16 cellular contexts compared by ENCODE assay signal in genomic region chr1:47417129-47418044, GRCh38. TPM values are rescaled to one million over a fixed set of nuclear protein-coding genes. Genes with fewer than 3 reads are reported as not detected.
A peak's percentile ranks its signal among the peaks of the same experiment; 100 is the strongest.
DNase-seq lines count a peak whose midpoint lies in the region; ATAC-seq and TF ChIP-seq lines count a peak whose summit lies in the region.
"Had no signal": no experiment of that assay in that cellular context is flagged by ENCODE, and none has a peak within 500 bp of the region (broad histone marks: within the 10 kb centered on the region; RNA-seq: fewer than 3 reads in every experiment).

No MANE protein-coding gene starts in this region.

- no peak for TF ChIP-seq CTCF in suprapubic skin (IDR thresholded peaks at IDR 0.05)

- peak overlapping the region; percentile 13 for H3K4me3 Mint-ChIP-seq in activated T-cell treated with anti-CD3 and anti-CD28 coated beads, Interleukin-2, amount 50 U/mL, for 24 hours
- peak overlapping the region; percentile 19 for H3K4me3 Mint-ChIP-seq in activated naive CD8-positive, alpha-beta T cell treated with anti-CD3 and anti-CD28 coated beads, Interleukin-2, amount 50 U/mL, for 24 hours
- peak overlapping the region; percentile 61 for H3K4me3 Mint-ChIP-seq in memory B cell

- peaks cover 53% of the 10 kb centered on the region for H3K27me3 ChIP-seq in suprapubic skin
- H3K27me3 ChIP-seq: right lobe of liver had no signal

- H3K9me3 ChIP-seq in suprapubic skin, result no peaks in the 10 kb centered on the region
- H3K9me3 ChIP-seq: right lobe of liver, thoracic aorta had no signal

- peak; percentile 12 for ATAC-seq in activated naive CD8-positive, alpha-beta T cell treated with anti-CD3 and anti-CD28 coated beads, Interleukin-2, amount 50 U/mL, for 24 hours
- no peak for ATAC-seq in memory B cell (ENCODE audit: low read depth)
- ATAC-seq in HG03457 (IDR thresholded peaks at IDR 0.05; ENCODE audit: unreplicated experiment), result no peak
- ATAC-seq: HepG2, SK-N-SH treated with all-trans-retinoic acid at 6 μM for 48 hours had no signal

- H3K4me3 ChIP-seq in suprapubic skin, result peak overlapping the region; percentile 45
- H3K4me3 ChIP-seq: right lobe of liver had no signal

- no peak for TF ChIP-seq POLR2A in suprapubic skin (IDR thresholded peaks at IDR 0.05)

- TF ChIP-seq EP300 in suprapubic skin (IDR thresholded peaks at IDR 0.05), result no peak

- H3K36me3 Mint-ChIP-seq in activated T-cell treated with anti-CD3 and anti-CD28 coated beads, Interleukin-2, amount 50 U/mL, for 24 hours (ENCODE audit: low read depth), result no peaks in the 10 kb centered on the region
- no peaks in the 10 kb centered on the region for H3K36me3 Mint-ChIP-seq in activated naive CD8-positive, alpha-beta T cell treated with anti-CD3 and anti-CD28 coated beads, Interleukin-2, amount 50 U/mL, for 24 hours (ENCODE audit: low read depth)
- peaks cover 4% of the 10 kb centered on the region for H3K36me3 Mint-ChIP-seq in memory B cell

- no peaks in the 10 kb centered on the region for H3K9me3 Mint-ChIP-seq in activated T-cell treated with anti-CD3 and anti-CD28 coated beads, Interleukin-2, amount 50 U/mL, for 24 hours
- no peaks in the 10 kb centered on the region for H3K9me3 Mint-ChIP-seq in activated naive CD8-positive, alpha-beta T cell treated with anti-CD3 and anti-CD28 coated beads, Interleukin-2, amount 50 U/mL, for 24 hours
- H3K9me3 Mint-ChIP-seq in memory B cell, result no peaks in the 10 kb centered on the region

- no peak for DNase-seq in activated T-cell treated with anti-CD3 and anti-CD28 coated beads, Interleukin-2, amount 50 U/mL, for 24 hours
- DNase-seq in activated T-cell treated with anti-CD3 and anti-CD28 coated beads for 4 hours, result no peak
- DNase-seq in activated naive CD8-positive, alpha-beta T cell treated with anti-CD3 and anti-CD28 coated beads, Interleukin-2, amount 50 U/mL, for 24 hours, result no peak
- no peak for DNase-seq in memory B cell (ENCODE audit: low spot score in 2 of 2)
- DNase-seq in suprapubic skin (ENCODE audit: low spot score in 2 of 2), result no peak
- no peak for DNase-seq in central memory CD4-positive, alpha-beta T cell
- no peak for DNase-seq in stimulated activated CD8-positive, alpha-beta memory T cell treated with anti-CD3 and anti-CD28 coated beads, Interleukin-4, amount 100 ng/mL, for 48 hours
- DNase-seq: activated effector memory CD4-positive, alpha-beta T cell treated with anti-CD3 and anti-CD28 coated beads, Interleukin-2, amount 50 U/mL, for 16 hours; NCI-H1092; right lobe of liver had no signal

- no peak overlapping the region for H3K27ac Mint-ChIP-seq in activated T-cell treated with anti-CD3 and anti-CD28 coated beads, Interleukin-2, amount 50 U/mL, for 24 hours
- H3K27ac Mint-ChIP-seq in activated naive CD8-positive, alpha-beta T cell treated with anti-CD3 and anti-CD28 coated beads, Interleukin-2, amount 50 U/mL, for 24 hours, result no peak overlapping the region
- H3K27ac Mint-ChIP-seq in memory B cell, result no peak overlapping the region

- peaks cover 9% of the 10 kb centered on the region for H3K4me1 ChIP-seq in suprapubic skin
- H3K4me1 ChIP-seq: right lobe of liver had no signal

- peaks cover 8% of the 10 kb centered on the region for H3K4me1 Mint-ChIP-seq in activated T-cell treated with anti-CD3 and anti-CD28 coated beads, Interleukin-2, amount 50 U/mL, for 24 hours (ENCODE audit: low read depth)
- peaks cover 3% of the 10 kb centered on the region for H3K4me1 Mint-ChIP-seq in activated naive CD8-positive, alpha-beta T cell treated with anti-CD3 and anti-CD28 coated beads, Interleukin-2, amount 50 U/mL, for 24 hours
- H3K4me1 Mint-ChIP-seq in memory B cell, result peaks cover 5% of the 10 kb centered on the region

- H3K36me3 ChIP-seq in suprapubic skin, result no peaks in the 10 kb centered on the region
- H3K36me3 ChIP-seq: right lobe of liver, thoracic aorta had no signal

- peaks cover 68% of the 10 kb centered on the region for H3K27me3 Mint-ChIP-seq in activated T-cell treated with anti-CD3 and anti-CD28 coated beads, Interleukin-2, amount 50 U/mL, for 24 hours
- peaks cover 52% of the 10 kb centered on the region for H3K27me3 Mint-ChIP-seq in activated naive CD8-positive, alpha-beta T cell treated with anti-CD3 and anti-CD28 coated beads, Interleukin-2, amount 50 U/mL, for 24 hours
- peaks cover 36% of the 10 kb centered on the region for H3K27me3 Mint-ChIP-seq in memory B cell

- 51% methylated on average over 22 of the region's 47 CpGs for WGBS in suprapubic skin

- no peak overlapping the region for H3K27ac ChIP-seq in suprapubic skin
- H3K27ac ChIP-seq: right lobe of liver, thoracic aorta had no signal

RNA-seq across cellular contexts. Expression of gene FOXE3, which starts 1.3 kb away (rescaled TPM):
- total RNA-seq in suprapubic skin, result not detected
- total RNA-seq: cerebellum, HepG2, OCI-LY7, right lobe of liver had no signal

RNA-seq across cellular contexts. Expression of gene FOXD2, which starts 20.5 kb away (rescaled TPM):
- total RNA-seq in suprapubic skin, result under 1 TPM in 3 of 4 donors, not detected in 1; 0.34 to 0.39 (median 0.38) TPM
